ENCODE assay signal across 13 cellular contexts in the genomic region with DNA sequence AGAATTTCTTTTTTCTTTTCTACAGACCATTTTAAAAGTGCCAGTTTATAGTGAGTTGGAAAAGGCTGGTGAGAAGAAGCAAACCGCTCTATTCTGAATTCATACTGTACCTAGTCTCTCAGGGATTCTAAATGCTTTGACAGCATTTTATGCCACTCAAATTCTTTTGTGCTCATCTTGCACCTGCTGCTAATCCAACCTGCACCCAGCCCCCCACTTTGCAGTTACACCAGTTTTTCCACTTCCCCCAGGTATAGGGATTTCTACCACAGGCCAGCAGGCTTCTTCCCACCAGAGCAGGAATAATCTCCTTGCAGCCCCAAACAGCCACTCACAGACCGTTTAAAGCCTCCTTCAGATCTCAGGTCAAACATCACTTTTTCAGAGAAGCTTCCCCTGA.
DNase-seq lines count a peak whose midpoint lies in the region; TF ChIP-seq lines count a peak whose summit lies in the region.
"Had no signal": no experiment of that assay in that cellular context is flagged by ENCODE, and none has a peak within 500 bp of the region (broad histone marks: within the 10 kb centered on the region; RNA-seq: fewer than 3 reads in every experiment).

No MANE protein-coding gene starts in this region.

- BruUV-seq in Calu3 (replicated peaks; lab: Mats Ljungman, UMichigan), result no TSS peak

- CTCF ChIA-PET in Calu3 (lab: Charles Lee), result no interaction called here

- H3K9me3 Mint-ChIP-seq in mesothelial cell of epicardium (peaks cover 3% of the 10 kb centered on the region), Calu3 (ENCODE audit: low read depth, unreplicated experiment) (no peaks in the 10 kb centered on the region)
- H3K9me3 Mint-ChIP-seq: activated T-cell treated with anti-CD3 and anti-CD28 coated beads, Interleukin-2, amount 50 U/mL, for 24 hours; CD8-positive, alpha-beta T cell had no signal

- H3K36me3 Mint-ChIP-seq in mesothelial cell of epicardium, result peaks cover 2% of the 10 kb centered on the region
- peaks cover 26% of the 10 kb centered on the region for H3K36me3 Mint-ChIP-seq in Calu3 (ENCODE audit: insufficient read depth, unreplicated experiment)

- TF ChIP-seq CTCF in mesothelial cell of epicardium (IDR thresholded peaks at IDR 0.05; ENCODE audit: unreplicated experiment), result no peak
- TF ChIP-seq CTCF in Calu3 (IDR thresholded peaks at IDR 0.05; ENCODE audit: unreplicated experiment), result no peak

- H3K27me3 Mint-ChIP-seq in mesothelial cell of epicardium (ENCODE audit: low read depth) (no peaks in the 10 kb centered on the region), Calu3 (ENCODE audit: unreplicated experiment) (no peaks in the 10 kb centered on the region)

- H3K4me3 Mint-ChIP-seq in mesothelial cell of epicardium (no peak overlapping the region), Calu3 (ENCODE audit: low read depth, unreplicated experiment) (no peak overlapping the region)
- H3K4me3 Mint-ChIP-seq: activated T-cell treated with anti-CD3 and anti-CD28 coated beads, Interleukin-2, amount 50 U/mL, for 24 hours; CD8-positive, alpha-beta T cell had no signal

- intact Hi-C loops in Calu3 (cut with micrococcal nuclease; ENCODE audit: unreplicated experiment), result no loop called here

- peak overlapping the region; percentile 78 for H3K27ac Mint-ChIP-seq in mesothelial cell of epicardium
- H3K27ac Mint-ChIP-seq in Calu3 (ENCODE audit: unreplicated experiment), result no peak overlapping the region
- H3K27ac Mint-ChIP-seq: activated T-cell treated with anti-CD3 and anti-CD28 coated beads, Interleukin-2, amount 50 U/mL, for 24 hours; CD8-positive, alpha-beta T cell had no signal

- DNase-seq in COR-L47 (lab: John Stamatoyannopoulos, UW) (peak; percentile 66), NCI-H1105 (lab: John Stamatoyannopoulos, UW) (peak; percentile 76), RPMI8226 (peak; percentile 85), mesothelial cell of epicardium (ENCODE audit: low spot score in 2 of 2, unreplicated experiment in 2 of 2) (no peak), activated T-cell treated with anti-CD3 and anti-CD28 coated beads for 4 hours (no peak), HPDE6-E6E7 (ENCODE audit: extremely low spot score) (no peak), Calu3 (no peak)
- DNase-seq in activated naive CD4-positive, alpha-beta T cell (lab: John Stamatoyannopoulos, UW), result no peak
- DNase-seq: activated T-cell treated with anti-CD3 and anti-CD28 coated beads, Interleukin-2, amount 50 U/mL, for 24 hours; CD8-positive, alpha-beta T cell; MG63; Peyer's patch; spleen had no signal

- peaks cover 65% of the 10 kb centered on the region for H3K4me1 Mint-ChIP-seq in mesothelial cell of epicardium
- peaks cover 10% of the 10 kb centered on the region for H3K4me1 Mint-ChIP-seq in Calu3 (ENCODE audit: low read depth, unreplicated experiment)

Comparison
In these comparisons a context has a peak if more than half of its experiments do, and no peak if none do; other contexts are left out.
1. DNase-seq: peak in COR-L47 (single experiment), NCI-H1105 (single experiment) and RPMI8226 (single experiment); none in mesothelial cell of epicardium (0 of 2), activated T-cell treated with anti-CD3 and anti-CD28 coated beads for 4 hours (single experiment), HPDE6-E6E7 (single experiment), activated naive CD4-positive, alpha-beta T cell (0 of 4) and Calu3 (single experiment).